In genomic region chrX:79524642-79525041, GRCh38 we compare ENCODE assay signal across 12 cellular contexts.
DNase-seq lines count a peak whose midpoint lies in the region; ATAC-seq and TF ChIP-seq lines count a peak whose summit lies in the region.
"Had no signal": no experiment of that assay in that cellular context is flagged by ENCODE, and none has a peak within 500 bp of the region (broad histone marks: within the 10 kb centered on the region; RNA-seq: fewer than 3 reads in every experiment).

No MANE protein-coding gene starts in this region.

- no peaks in the 10 kb centered on the region for H3K36me3 ChIP-seq in PC-3 (ENCODE audit: low read depth, low read length)
- H3K36me3 ChIP-seq in kidney epithelial cell (ENCODE audit: control insufficient read depth, insufficient read depth, low read length): no peaks in the 10 kb centered on the region
- no peaks in the 10 kb centered on the region for H3K36me3 ChIP-seq in right atrium auricular region
- H3K36me3 ChIP-seq: pancreas had no signal

- H3K79me2 ChIP-seq in PC-3 (ENCODE audit: low read length): no peaks in the 10 kb centered on the region

- ATAC-seq in GM21576 (IDR thresholded peaks at IDR 0.05; ENCODE audit: unreplicated experiment) (peak; percentile 53), PC-3 (no peak)
- ATAC-seq: pancreas had no signal

- POLR2A ChIA-PET in PC-3 (lab: Charles Lee; ENCODE audit: unreplicated experiment): no interaction called here
- POLR2A ChIA-PET in RWPE1 (lab: Yijun Ruan, JAX; ENCODE audit: low non-redundant PET): no interaction called here

- H3K9me2 ChIP-seq in PC-3 (replicated peaks; ENCODE audit: low read length): no peaks in the 10 kb centered on the region

- H3K9me3 ChIP-seq in PC-3 (ENCODE audit: low read length) (no peaks in the 10 kb centered on the region), right atrium auricular region (peaks cover 0 to 34% of the 10 kb centered on the region in 2 donors)
- H3K9me3 ChIP-seq: pancreas had no signal

- H3K4me3 ChIP-seq in PC-3 (ENCODE audit: low read length): no peak overlapping the region
- no peak overlapping the region for H3K4me3 ChIP-seq in kidney epithelial cell (ENCODE audit: low read depth, low read length)
- H3K4me3 ChIP-seq in right atrium auricular region: no peak overlapping the region
- H3K4me3 ChIP-seq: dorsolateral prefrontal cortex, pancreas had no signal

- H3K4me1 ChIP-seq in PC-3 (ENCODE audit: insufficient read depth, low read length) (no peaks in the 10 kb centered on the region), right atrium auricular region (no peaks in the 10 kb centered on the region)
- H3K4me1 ChIP-seq: pancreas had no signal

- H4K20me1 ChIP-seq in PC-3 (ENCODE audit: low read length): no peaks in the 10 kb centered on the region

- intact Hi-C loops in PC-3 (cut with micrococcal nuclease): no loop called here

- TF ChIP-seq CTCF in GM12873 (IDR thresholded peaks at IDR 0.05; ENCODE audit: insufficient read depth, low read depth, low read length, missing control alignments) (peak; percentile 73), PC-3 (conservative IDR thresholded peaks at IDR 0.05; ENCODE audit: low read depth, low read length) (peak; percentile 50), kidney epithelial cell (IDR thresholded peaks at IDR 0.05; ENCODE audit: insufficient read depth, low read length, poor library complexity, severe bottlenecking) (peak; percentile 33), right atrium auricular region (IDR thresholded peaks at IDR 0.05) (no peak), RWPE1 (conservative IDR thresholded peaks at IDR 0.05; ENCODE audit: low read depth) (no peak)

- H3K4me2 ChIP-seq in PC-3 (ENCODE audit: low read length): no peak overlapping the region

- BruUV-seq in PC-3 (replicated peaks; lab: Mats Ljungman, UMichigan): no TSS peak

- no peaks in the 10 kb centered on the region for H3F3A ChIP-seq in PC-3 (ENCODE audit: low read length, unreplicated experiment)

- no peak overlapping the region for H3K9ac ChIP-seq in PC-3 (ENCODE audit: low read length)

- DNase-seq in PC-3 (peak; percentile 14), kidney epithelial cell (ENCODE audit: low read depth) (no peak), right atrium auricular region (ENCODE audit: low spot score) (no peak), NCI-H69 (lab: John Stamatoyannopoulos, UW) (no peak), RWPE1 (ENCODE audit: low spot score) (no peak), NCI-H2171 (lab: John Stamatoyannopoulos, UW) (no peak)
- DNase-seq: activated gamma-delta T cell, dorsolateral prefrontal cortex, NCI-H2227 treated with DMSO at 0.1 percent for 48 hours, pancreas had no signal

- H3K27me3 ChIP-seq in PC-3 (ENCODE audit: low read length): no peaks in the 10 kb centered on the region
- H3K27me3 ChIP-seq in kidney epithelial cell (ENCODE audit: control insufficient read depth, insufficient read depth, low read length): no peaks in the 10 kb centered on the region
- no peaks in the 10 kb centered on the region for H3K27me3 ChIP-seq in right atrium auricular region
- H3K27me3 ChIP-seq: pancreas had no signal

- CTCF ChIA-PET in PC-3 (lab: Charles Lee): interaction anchor here (0.6 kb wide), 2 partner anchors 574 to 765 kb away, joined by 3 read pairs; no protein-coding TSS in a partner anchor
- CTCF ChIA-PET in RWPE1 (lab: Yijun Ruan, JAX): no interaction called here

- H2AFZ ChIP-seq in PC-3 (ENCODE audit: low read length): no peak overlapping the region

- H3K27ac ChIP-seq in PC-3 (ENCODE audit: low read length): no peak overlapping the region
- H3K27ac ChIP-seq in right atrium auricular region: no peak overlapping the region
- H3K27ac ChIP-seq in RWPE1: no peak overlapping the region
- H3K27ac ChIP-seq: dorsolateral prefrontal cortex, pancreas had no signal

Comparison
In these comparisons a context has a peak if more than half of its experiments do, and no peak if none do; other contexts are left out.
1. CTCF ChIP-seq: peak in GM12873 (single experiment), PC-3 (single experiment) and kidney epithelial cell (single experiment); none in right atrium auricular region (0 of 2) and RWPE1 (single experiment).